Comparison of ENCODE assay signal across 8 cellular contexts in the genomic region with DNA sequence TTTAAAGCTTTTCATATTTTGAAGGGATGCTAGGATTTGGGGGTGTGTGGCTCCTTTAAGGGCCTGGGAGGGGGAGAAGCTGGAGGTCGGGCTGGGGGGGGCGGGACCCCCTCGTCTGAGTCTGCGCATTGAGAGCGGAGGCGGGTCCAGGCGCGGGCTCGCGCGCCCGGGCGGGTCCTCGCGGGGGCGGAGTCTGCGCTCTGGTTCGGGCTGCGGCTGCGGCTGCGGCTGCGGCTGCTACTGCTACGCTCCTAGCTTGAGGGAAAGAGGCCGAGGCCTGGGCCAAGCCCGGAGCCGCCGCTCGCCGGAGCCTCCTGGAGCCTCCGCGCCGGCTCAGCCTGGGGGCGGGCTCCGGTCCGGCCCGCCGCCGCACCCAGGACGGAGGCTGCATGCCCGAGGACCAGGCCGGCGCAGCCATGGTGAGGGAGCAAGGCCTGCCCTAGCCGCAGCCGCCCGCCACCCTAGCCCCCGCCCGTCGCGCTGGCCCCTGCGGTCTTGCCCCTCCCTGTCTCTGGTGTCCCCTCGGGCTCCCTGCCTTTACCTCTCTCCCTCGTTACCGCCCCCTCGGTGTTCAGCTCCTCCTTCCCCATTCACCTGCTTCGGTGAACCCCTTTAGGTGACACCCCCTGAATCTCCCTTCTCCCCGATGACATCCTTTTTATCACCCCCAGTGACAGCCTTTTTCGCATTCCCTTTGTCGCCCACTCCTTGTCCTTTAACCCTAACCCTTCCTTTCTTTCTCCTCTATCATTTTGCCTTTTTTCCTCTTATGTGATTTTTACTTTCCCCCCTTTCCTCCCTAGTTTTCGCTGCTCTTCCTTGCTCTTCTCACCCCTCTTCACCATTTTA. TPM values are rescaled to one million over a fixed set of nuclear protein-coding genes. Genes with fewer than 3 reads are reported as not detected.
DNase-seq lines count a peak whose midpoint lies in the region; ATAC-seq and TF ChIP-seq lines count a peak whose summit lies in the region.

Gene ZYG11B (plus strand): TSS at position 189 of the 849 bp plus-strand sequence. CDS start 201 bp downstream, at position 390.

- ATAC-seq in GM21576 (IDR thresholded peaks at IDR 0.05; ENCODE audit: unreplicated experiment): peak; percentile 90

- TF ChIP-seq RAD21 in Ishikawa (IDR thresholded peaks at IDR 0.05; ENCODE audit: low read depth): peak; percentile 10; the same call in 1 of the 2 replicates

- peak within 1 kb of the TSS; percentile 35 for H3K27ac ChIP-seq in epithelial cell of prostate

- DNase-seq in DMS 273 treated with DMSO at 0.1 percent for 48 hours (lab: John Stamatoyannopoulos, UW) (peak; percentile 60), OCI-M2 (lab: John Stamatoyannopoulos, UW; ENCODE audit: unreplicated experiment) (peak; percentile 51), activated T-cell treated with anti-CD3 and anti-CD28 coated beads for 4 hours (peak; percentile 77), epithelial cell of prostate (ENCODE audit: low read depth, low spot score) (no peak), mucosa of gallbladder (ENCODE audit: low spot score) (peak; percentile 91)
- DNase-seq in stimulated activated CD8-positive, alpha-beta memory T cell treated with anti-CD3 and anti-CD28 coated beads, Interleukin-4, amount 100 ng/mL, for 4 hours (ENCODE audit: low read depth in 2 of 2, low spot score in 1 of 2): peak; percentile 64 to 81

- no peak for TF ChIP-seq EP300 in Ishikawa (IDR thresholded peaks at IDR 0.05; ENCODE audit: borderline replicate concordance)

TF ChIP-seq in Ishikawa, 13 proteins besides CTCF, POLR2A, EP300 and RAD21:
- no peak for TF ChIP-seq TEAD4 (IDR thresholded peaks at IDR 0.05)
- peak; percentile 81; the same call in 1 of the 2 replicates for TF ChIP-seq TAF1 (IDR thresholded peaks at IDR 0.05; ENCODE audit: low read depth)
- TF ChIP-seq CREB1 (IDR thresholded peaks at IDR 0.05; ENCODE audit: low read depth): no peak
- TF ChIP-seq MAX (IDR thresholded peaks at IDR 0.05): no peak
- TF ChIP-seq ZBTB7A (IDR thresholded peaks at IDR 0.05; ENCODE audit: low read depth): peak; percentile 14
- no peak for TF ChIP-seq TCF12 (IDR thresholded peaks at IDR 0.05; ENCODE audit: low read depth)
- TF ChIP-seq EGR1 (IDR thresholded peaks at IDR 0.05): no peak; the same call in 1 of the 2 replicates
- TF ChIP-seq CEBPB (IDR thresholded peaks at IDR 0.05): no peak
- no peak for TF ChIP-seq YY1 (IDR thresholded peaks at IDR 0.05; ENCODE audit: low read depth)

RNA-seq across cellular contexts. Expression of gene ZYG11B, which starts in this region (rescaled TPM):
- 38.7 TPM for total RNA-seq in mucosa of gallbladder
